2 cellular contexts compared by ENCODE assay signal in genomic region chr12:19970826-19971225, GRCh38.
TF ChIP-seq lines count a peak whose summit lies in the region.

No MANE protein-coding gene starts in this region.

TF ChIP-seq in SK-N-SH, 30 proteins besides CTCF, POLR2A, EP300 and RAD21 (continued from another document):
- TF ChIP-seq, protein P1, sequence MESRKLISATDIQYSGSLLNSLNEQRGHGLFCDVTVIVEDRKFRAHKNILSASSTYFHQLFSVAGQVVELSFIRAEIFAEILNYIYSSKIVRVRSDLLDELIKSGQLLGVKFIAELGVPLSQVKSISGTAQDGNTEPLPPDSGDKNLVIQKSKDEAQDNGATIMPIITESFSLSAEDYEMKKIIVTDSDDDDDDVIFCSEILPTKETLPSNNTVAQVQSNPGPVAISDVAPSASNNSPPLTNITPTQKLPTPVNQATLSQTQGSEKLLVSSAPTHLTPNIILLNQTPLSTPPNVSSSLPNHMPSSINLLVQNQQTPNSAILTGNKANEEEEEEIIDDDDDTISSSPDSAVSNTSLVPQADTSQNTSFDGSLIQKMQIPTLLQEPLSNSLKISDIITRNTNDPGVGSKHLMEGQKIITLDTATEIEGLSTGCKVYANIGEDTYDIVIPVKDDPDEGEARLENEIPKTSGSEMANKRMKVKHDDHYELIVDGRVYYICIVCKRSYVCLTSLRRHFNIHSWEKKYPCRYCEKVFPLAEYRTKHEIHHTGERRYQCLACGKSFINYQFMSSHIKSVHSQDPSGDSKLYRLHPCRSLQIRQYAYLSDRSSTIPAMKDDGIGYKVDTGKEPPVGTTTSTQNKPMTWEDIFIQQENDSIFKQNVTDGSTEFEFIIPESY (IDR thresholded peaks at IDR 0.05; ENCODE audit: borderline replicate concordance, low read depth): no peak
- TF ChIP-seq, protein P2, sequence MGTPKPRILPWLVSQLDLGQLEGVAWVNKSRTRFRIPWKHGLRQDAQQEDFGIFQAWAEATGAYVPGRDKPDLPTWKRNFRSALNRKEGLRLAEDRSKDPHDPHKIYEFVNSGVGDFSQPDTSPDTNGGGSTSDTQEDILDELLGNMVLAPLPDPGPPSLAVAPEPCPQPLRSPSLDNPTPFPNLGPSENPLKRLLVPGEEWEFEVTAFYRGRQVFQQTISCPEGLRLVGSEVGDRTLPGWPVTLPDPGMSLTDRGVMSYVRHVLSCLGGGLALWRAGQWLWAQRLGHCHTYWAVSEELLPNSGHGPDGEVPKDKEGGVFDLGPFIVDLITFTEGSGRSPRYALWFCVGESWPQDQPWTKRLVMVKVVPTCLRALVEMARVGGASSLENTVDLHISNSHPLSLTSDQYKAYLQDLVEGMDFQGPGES (IDR thresholded peaks at IDR 0.05; ENCODE audit: low read depth, low read length): no peak
- TF ChIP-seq FOXM1 (IDR thresholded peaks at IDR 0.05; ENCODE audit: low read depth) (no peak), FOXJ3 (CRISPR knock-in tag; IDR thresholded peaks at IDR 0.05) (no peak), GABPA (IDR thresholded peaks at IDR 0.05; ENCODE audit: low read depth) (no peak)

TF ChIP-seq in SK-N-SH treated with all-trans-retinoic acid at 6 μM for 48 hours, 23 proteins besides CTCF, POLR2A, EP300 and RAD21 (continued from another document):
- TF ChIP-seq, protein P3, sequence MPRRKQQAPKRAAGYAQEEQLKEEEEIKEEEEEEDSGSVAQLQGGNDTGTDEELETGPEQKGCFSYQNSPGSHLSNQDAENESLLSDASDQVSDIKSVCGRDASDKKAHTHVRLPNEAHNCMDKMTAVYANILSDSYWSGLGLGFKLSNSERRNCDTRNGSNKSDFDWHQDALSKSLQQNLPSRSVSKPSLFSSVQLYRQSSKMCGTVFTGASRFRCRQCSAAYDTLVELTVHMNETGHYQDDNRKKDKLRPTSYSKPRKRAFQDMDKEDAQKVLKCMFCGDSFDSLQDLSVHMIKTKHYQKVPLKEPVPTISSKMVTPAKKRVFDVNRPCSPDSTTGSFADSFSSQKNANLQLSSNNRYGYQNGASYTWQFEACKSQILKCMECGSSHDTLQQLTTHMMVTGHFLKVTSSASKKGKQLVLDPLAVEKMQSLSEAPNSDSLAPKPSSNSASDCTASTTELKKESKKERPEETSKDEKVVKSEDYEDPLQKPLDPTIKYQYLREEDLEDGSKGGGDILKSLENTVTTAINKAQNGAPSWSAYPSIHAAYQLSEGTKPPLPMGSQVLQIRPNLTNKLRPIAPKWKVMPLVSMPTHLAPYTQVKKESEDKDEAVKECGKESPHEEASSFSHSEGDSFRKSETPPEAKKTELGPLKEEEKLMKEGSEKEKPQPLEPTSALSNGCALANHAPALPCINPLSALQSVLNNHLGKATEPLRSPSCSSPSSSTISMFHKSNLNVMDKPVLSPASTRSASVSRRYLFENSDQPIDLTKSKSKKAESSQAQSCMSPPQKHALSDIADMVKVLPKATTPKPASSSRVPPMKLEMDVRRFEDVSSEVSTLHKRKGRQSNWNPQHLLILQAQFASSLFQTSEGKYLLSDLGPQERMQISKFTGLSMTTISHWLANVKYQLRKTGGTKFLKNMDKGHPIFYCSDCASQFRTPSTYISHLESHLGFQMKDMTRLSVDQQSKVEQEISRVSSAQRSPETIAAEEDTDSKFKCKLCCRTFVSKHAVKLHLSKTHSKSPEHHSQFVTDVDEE (CRISPR knock-in tag; IDR thresholded peaks at IDR 0.05): no peak
- no peak for TF ChIP-seq SNAI2 (CRISPR knock-in tag; IDR thresholded peaks at IDR 0.05)
- no peak for TF ChIP-seq POU6F1 (CRISPR knock-in tag; IDR thresholded peaks at IDR 0.05; ENCODE audit: borderline replicate concordance, low read depth)
- no peak for TF ChIP-seq ZC3H10 (CRISPR knock-in tag; IDR thresholded peaks at IDR 0.05)
TF ChIP-seq in SK-N-SH treated with all-trans-retinoic acid at 6 μM for 48 hours: peak in this region for 0.
